Comparison of ENCODE assay signal across 13 cellular contexts in the genomic region with DNA sequence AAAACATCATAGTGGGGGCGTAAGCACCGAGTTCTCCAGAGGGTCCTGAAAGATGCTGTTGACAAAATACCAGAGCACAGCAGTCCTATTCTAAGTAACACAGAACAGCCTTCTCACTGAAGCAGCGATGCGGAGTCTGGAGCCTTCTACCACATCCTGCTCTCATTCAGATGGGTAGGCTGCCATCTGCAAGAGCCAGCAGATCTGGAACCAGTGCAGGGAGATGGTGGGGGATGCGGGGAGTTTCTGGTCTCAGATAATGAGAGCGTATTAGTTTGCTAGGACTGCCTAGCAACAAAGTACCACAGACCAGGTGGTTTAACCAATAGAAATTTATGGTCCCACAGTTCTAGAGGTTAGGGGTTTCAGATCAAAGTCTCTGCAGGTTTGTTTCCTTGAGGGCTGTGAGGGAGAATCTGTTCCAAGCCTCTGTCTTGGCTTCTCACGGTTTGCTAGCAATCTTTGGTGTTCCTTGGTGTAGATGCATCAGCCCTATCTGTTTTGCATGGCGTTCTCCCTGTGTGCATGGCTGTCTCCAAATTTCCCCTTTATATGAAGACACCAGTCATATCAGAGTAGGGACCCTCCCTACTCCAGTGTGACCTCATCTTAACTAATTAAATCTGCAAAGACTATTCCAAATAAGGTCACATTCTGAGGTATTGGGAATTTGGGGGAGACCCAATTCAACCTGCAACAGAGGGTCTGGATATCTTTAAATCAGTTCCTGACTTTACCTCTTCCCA. TPM values are rescaled to one million over a fixed set of nuclear protein-coding genes. Genes with fewer than 3 reads are reported as not detected.
A peak's percentile ranks its signal among the peaks of the same experiment; 100 is the strongest.
DNase-seq lines count a peak whose midpoint lies in the region; ATAC-seq and TF ChIP-seq lines count a peak whose summit lies in the region.
"Had no signal": no experiment of that assay in that cellular context is flagged by ENCODE, and none has a peak within 500 bp of the region (broad histone marks: within the 10 kb centered on the region; RNA-seq: fewer than 3 reads in every experiment).

No MANE protein-coding gene starts in this region.

- H3K36me3 Mint-ChIP-seq in activated naive CD4-positive, alpha-beta T cell treated with anti-CD3 and anti-CD28 coated beads for 36 hours (ENCODE audit: low read depth): no peaks in the 10 kb centered on the region

- no peak overlapping the region for H3K27ac ChIP-seq in adrenal gland

- H3K4me3 Mint-ChIP-seq in activated naive CD4-positive, alpha-beta T cell treated with anti-CD3 and anti-CD28 coated beads for 36 hours: no peak overlapping the region

- H3K27me3 ChIP-seq in adrenal gland: peaks cover 27% of the 10 kb centered on the region

- DNase-seq in activated naive CD4-positive, alpha-beta T cell treated with anti-CD3 and anti-CD28 coated beads for 36 hours: peak; percentile 12
- DNase-seq in activated naive CD4-positive, alpha-beta T cell (lab: John Stamatoyannopoulos, UW): no peak
- DNase-seq in left colon: no peak
- no peak for DNase-seq in NCI-H345 (lab: John Stamatoyannopoulos, UW)
- DNase-seq in adrenal gland: no peak
- no peak for DNase-seq in NCI-H82 (lab: John Stamatoyannopoulos, UW)
- DNase-seq: effector CD8-positive, alpha-beta T cell; hippocampal formation; NCI-H1105 treated with DMSO at 0.1 percent for 48 hours had no signal

- TF ChIP-seq POLR2A in adrenal gland (IDR thresholded peaks at IDR 0.05): no peak

- no peak overlapping the region for H3K4me3 ChIP-seq in adrenal gland
- H3K4me3 ChIP-seq: smooth muscle cell had no signal

- H3K4me1 ChIP-seq in adrenal gland (replicated peaks in 1 of 2): no peaks in the 10 kb centered on the region

- H3K36me3 ChIP-seq in adrenal gland (replicated peaks in 1 of 2): no peaks in the 10 kb centered on the region

- CTCF ChIA-PET in activated naive CD4-positive, alpha-beta T cell treated with anti-CD3 and anti-CD28 coated beads for 36 hours (lab: Charles Lee): interaction anchor here (1.8 to 6.1 kb wide), 2 partner anchors 10 to 176 kb away, joined by 3 to 32 read pairs; partner anchors contain the start of gene IL6

- peaks cover 10% of the 10 kb centered on the region for H3K4me1 Mint-ChIP-seq in activated naive CD4-positive, alpha-beta T cell treated with anti-CD3 and anti-CD28 coated beads for 36 hours (ENCODE audit: low read depth)

- 80 to 89% (median 86%) methylated on average over 7 to 8 of the region's 8 CpGs for WGBS in adrenal gland, 4 donors

- no peak for TF ChIP-seq CTCF in adrenal gland (IDR thresholded peaks at IDR 0.05)

- H3K27ac Mint-ChIP-seq in activated naive CD4-positive, alpha-beta T cell treated with anti-CD3 and anti-CD28 coated beads for 36 hours: no peak overlapping the region
- H3K27ac Mint-ChIP-seq: activated naive CD4-positive, alpha-beta T cell treated with anti-CD3 and anti-CD28 coated beads, Interleukin-2, amount 50 U/mL, for 72 hours had no signal

- H3K9me3 ChIP-seq in adrenal gland (replicated peaks in 1 of 3): no peaks in the 10 kb centered on the region

- ATAC-seq in HG02610 (IDR thresholded peaks at IDR 0.05; ENCODE audit: unreplicated experiment) (peak; percentile 77), HG03457 (IDR thresholded peaks at IDR 0.05; ENCODE audit: unreplicated experiment) (peak; percentile 73), left colon (no peak)

- intact Hi-C loops in activated naive CD4-positive, alpha-beta T cell treated with anti-CD3 and anti-CD28 coated beads for 36 hours (cut with micrococcal nuclease): no loop called here
- intact Hi-C loops in left colon (cut with DNase I, micrococcal nuclease): loop anchor here in 1 of 2 donors (10.0 kb wide), 2 partner anchors 233 to 503 kb away; no protein-coding TSS in a partner anchor
- intact Hi-C loops in adrenal gland (cut with DNase I): loop anchor here in 1 of 2 donors (10.0 kb wide), 1 partner anchor 503 kb away; no protein-coding TSS in a partner anchor

- no peaks in the 10 kb centered on the region for H3K9me3 Mint-ChIP-seq in activated naive CD4-positive, alpha-beta T cell treated with anti-CD3 and anti-CD28 coated beads for 36 hours
- H3K9me3 Mint-ChIP-seq: activated naive CD4-positive, alpha-beta T cell treated with anti-CD3 and anti-CD28 coated beads, Interleukin-2, amount 50 U/mL, for 72 hours had no signal

- peaks cover 48% of the 10 kb centered on the region for H3K27me3 Mint-ChIP-seq in activated naive CD4-positive, alpha-beta T cell treated with anti-CD3 and anti-CD28 coated beads for 36 hours (ENCODE audit: low read depth)

RNA-seq across cellular contexts. Expression of gene STEAP1B, which starts 52.0 kb away (rescaled TPM):
- under 1 TPM in 1 of 2 experiments, not detected in 1; 0.19 TPM for total RNA-seq in activated naive CD4-positive, alpha-beta T cell treated with anti-CD3 and anti-CD28 coated beads for 36 hours
- under 1 TPM in 1 of 2 donors, not detected in 1; 0.47 TPM for total RNA-seq in left colon
- total RNA-seq in adrenal gland: 1 to 10 TPM in 2 of 8 donors, under 1 TPM in 4, not detected in 2; 0.41 to 2.1 (median 0.94) TPM
- under 1 TPM; 0.20 to 0.40 (median 0.24) TPM for polyA plus RNA-seq in adrenal gland
- total RNA-seq: activated naive CD4-positive, alpha-beta T cell treated with anti-CD3 and anti-CD28 coated beads, Interleukin-2, amount 50 U/mL, for 72 hours had no signal
- polyA plus RNA-seq: smooth muscle cell had no signal
